23 cellular contexts compared by ENCODE assay signal in the genomic region with DNA sequence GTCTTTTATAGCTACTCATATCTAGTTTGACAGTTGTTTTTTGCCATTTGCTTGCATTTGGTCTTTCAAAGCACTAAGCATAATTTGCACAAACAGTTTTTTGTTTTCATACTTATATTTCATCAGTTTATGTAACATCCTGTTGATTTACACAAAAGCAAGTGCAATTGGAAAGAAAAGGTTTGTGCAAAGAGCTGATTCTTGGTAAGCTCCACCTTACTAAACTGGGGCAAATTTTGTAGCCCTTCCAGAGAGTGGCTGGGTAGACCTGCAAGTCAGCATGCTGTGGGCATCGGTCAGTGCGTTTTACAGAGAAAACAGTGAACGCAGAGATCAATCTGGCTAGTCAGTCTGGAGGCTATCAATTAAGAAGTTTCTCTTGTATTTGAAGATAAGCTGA. TPM values are rescaled to one million over a fixed set of nuclear protein-coding genes. Genes with fewer than 3 reads are reported as not detected.
"Had no signal": no experiment of that assay in that cellular context is flagged by ENCODE, and none has a peak within 500 bp of the region (broad histone marks: within the 10 kb centered on the region; RNA-seq: fewer than 3 reads in every experiment).

No MANE protein-coding gene starts in this region.

- H3K27me3 ChIP-seq: heart right ventricle, sigmoid colon, uterus had no signal

- H3K9me3 Mint-ChIP-seq: activated naive CD8-positive, alpha-beta T cell treated with anti-CD3 and anti-CD28 coated beads, Interleukin-2, amount 50 U/mL, for 24 hours; activated T-cell treated with anti-CD3 and anti-CD28 coated beads, Interleukin-2, amount 50 U/mL, for 24 hours; nephron progenitor cell; stimulated activated naive B cell treated with anti-CD40 and anti-IgM and Interleukin-4, amounts not matched to agents 10 μg/mL and 1 μg/mL and 100 μg/mL, for 72 hours; T-helper 2 cell treated with Interferon-gamma antibody and Interleukin-4, amounts not matched to agents 5 μg/mL and 100 μg/mL, for 36 hours had no signal

- H3K27ac Mint-ChIP-seq: activated naive CD8-positive, alpha-beta T cell treated with anti-CD3 and anti-CD28 coated beads, Interleukin-2, amount 50 U/mL, for 24 hours; activated T-cell treated with anti-CD3 and anti-CD28 coated beads, Interleukin-2, amount 50 U/mL, for 24 hours; nephron progenitor cell; T-helper 2 cell treated with Interferon-gamma antibody and Interleukin-4, amounts not matched to agents 5 μg/mL and 100 μg/mL, for 36 hours had no signal

- H3K9me3 ChIP-seq: heart right ventricle, lower lobe of right lung, mucosa of descending colon, sigmoid colon, uterus had no signal

- H3K4me3 Mint-ChIP-seq: activated naive CD8-positive, alpha-beta T cell treated with anti-CD3 and anti-CD28 coated beads, Interleukin-2, amount 50 U/mL, for 24 hours; activated T-cell treated with anti-CD3 and anti-CD28 coated beads, Interleukin-2, amount 50 U/mL, for 24 hours; nephron progenitor cell; stimulated activated naive B cell treated with anti-CD40 and anti-IgM and Interleukin-4, amounts not matched to agents 10 μg/mL and 1 μg/mL and 100 μg/mL, for 72 hours; T-helper 2 cell treated with Interferon-gamma antibody and Interleukin-4, amounts not matched to agents 5 μg/mL and 100 μg/mL, for 36 hours had no signal

- H3K4me1 ChIP-seq: lower lobe of right lung, sigmoid colon, uterus had no signal

- H3K27ac ChIP-seq: lower lobe of right lung, uterus, WERI-Rb-1 had no signal

- H3K4me3 ChIP-seq: heart right ventricle, lower lobe of right lung, mucosa of descending colon, sigmoid colon, smooth muscle cell, uterus had no signal

- H3K27me3 Mint-ChIP-seq: activated naive CD8-positive, alpha-beta T cell treated with anti-CD3 and anti-CD28 coated beads, Interleukin-2, amount 50 U/mL, for 24 hours; activated T-cell treated with anti-CD3 and anti-CD28 coated beads, Interleukin-2, amount 50 U/mL, for 24 hours; stimulated activated naive B cell treated with anti-CD40 and anti-IgM and Interleukin-4, amounts not matched to agents 10 μg/mL and 1 μg/mL and 100 μg/mL, for 72 hours had no signal

- ATAC-seq: activated naive CD8-positive, alpha-beta T cell treated with anti-CD3 and anti-CD28 coated beads, Interleukin-2, amount 50 U/mL, for 24 hours; lower lobe of right lung; mucosa of descending colon; stimulated activated naive B cell treated with anti-CD40 and anti-IgM and Interleukin-4, amounts not matched to agents 10 μg/mL and 1 μg/mL and 100 μg/mL, for 72 hours had no signal

- H3K36me3 ChIP-seq: lower lobe of right lung, uterus, WERI-Rb-1 had no signal

- DNase-seq: activated CD4-positive, CD25-positive, alpha-beta regulatory T cell treated with anti-CD3 and anti-CD28 coated beads, Interleukin-2, amount 50 U/mL, for 72 hours; activated CD8-positive, alpha-beta memory T cell treated with anti-CD3 and anti-CD28 coated beads for 24 hours; activated CD8-positive, alpha-beta memory T cell treated with anti-CD3 and anti-CD28 coated beads, Interleukin-2, amount 50 U/mL, for 4 hours; activated effector memory CD4-positive, alpha-beta T cell treated with Interleukin-2 at 50 U/mL for 16 hours; activated naive CD4-positive, alpha-beta T cell treated with anti-CD3 and anti-CD28 coated beads, Interleukin-2, amount 50 U/mL, for 16 hours; activated naive CD8-positive, alpha-beta T cell treated with anti-CD3 and anti-CD28 coated beads, Interleukin-2, amount 50 U/mL, for 24 hours; activated T-cell treated with anti-CD3 and anti-CD28 coated beads, Interleukin-2, amount 50 U/mL, for 24 hours; effector CD4-positive, alpha-beta T cell; heart right ventricle; lower lobe of right lung; mucosa of descending colon; nephron progenitor cell; posterior cingulate gyrus; sigmoid colon; stimulated activated CD4-positive, alpha-beta T cell treated with anti-CD3 and anti-CD28 coated beads, Interleukin-15, amount 100 ng/mL, for 24 hours; stimulated activated naive B cell treated with anti-CD40 and anti-IgM and Interleukin-4, amounts not matched to agents 10 μg/mL and 1 μg/mL and 100 μg/mL, for 72 hours; SW 1271; trophoblast cell; uterus; WERI-Rb-1 had no signal

RNA-seq across cellular contexts. Expression of gene TXLNB, which starts 34.5 kb away (rescaled TPM):
- total RNA-seq: epithelial cell of proximal tubule, smooth muscle cell had no signal
- polyA plus RNA-seq: smooth muscle cell had no signal
